ENCODE assay signal across 8 cellular contexts in genomic region chr12:98594050-98594853, GRCh38. TPM values are rescaled to one million over a fixed set of nuclear protein-coding genes. Genes with fewer than 3 reads are reported as not detected.
DNase-seq lines count a peak whose midpoint lies in the region; TF ChIP-seq lines count a peak whose summit lies in the region.

No MANE protein-coding gene starts in this region.

- peaks cover 57% of the 10 kb centered on the region for H3K79me2 ChIP-seq in DOHH2 (ENCODE audit: control insufficient read depth, low read length)

- no peaks in the 10 kb centered on the region for H3K9me3 ChIP-seq in DOHH2 (ENCODE audit: control insufficient read depth, insufficient read depth, low read length)
- no peaks in the 10 kb centered on the region for H3K9me3 ChIP-seq in HEK293 (ENCODE audit: control insufficient read depth, insufficient read depth, low read depth, low read length)
- no peaks in the 10 kb centered on the region for H3K9me3 ChIP-seq in SJCRH30 (replicated peaks)
- H3K9me3 ChIP-seq in subcutaneous abdominal adipose tissue (ENCODE audit: control insufficient read depth in 5 of 5, low read length in 5 of 5): no peaks in the 10 kb centered on the region

- peak overlapping the region; percentile 71 for H3K27ac ChIP-seq in DOHH2 (ENCODE audit: low read depth, low read length)
- H3K27ac ChIP-seq in HEK293 (ENCODE audit: extremely low read depth, low read depth, low read length): peak overlapping the region; percentile 94
- peak overlapping the region; percentile 84 for H3K27ac ChIP-seq in SJCRH30
- H3K27ac ChIP-seq in subcutaneous abdominal adipose tissue (ENCODE audit: low read depth, low read length): peak overlapping the region; percentile 98

- POLR2A ChIA-PET in HEK293 (lab: Yijun Ruan, JAX): interaction anchor here (0.7 to 2.9 kb wide), 22 partner anchors 8 to 176 kb away, joined by 3 to 27 read pairs (median 6); partner anchors contain the start of genes APAF1, IKBIP and TMPO

- peak; percentile 12 to 26 for DNase-seq in SJCRH30
- peak; percentile 15 for DNase-seq in dedifferentiated amniotic fluid mesenchymal stem cell (ENCODE audit: extremely low spot score)
- peak; percentile 32 to 45 for DNase-seq in lung microvascular endothelial cell (ENCODE audit: low read depth in 2 of 2)
- no peak for DNase-seq in activated effector memory CD4-positive, alpha-beta T cell treated with anti-CD3 and anti-CD28 coated beads, Interleukin-2, amount 50 U/mL, for 16 hours
- DNase-seq in HuH-7 (ENCODE audit: low spot score): no peak

- peaks cover 26% of the 10 kb centered on the region for H3K4me1 ChIP-seq in DOHH2 (ENCODE audit: control insufficient read depth, low read length)
- H3K4me1 ChIP-seq in HEK293 (ENCODE audit: control insufficient read depth, insufficient read depth, low read length): peaks cover 6% of the 10 kb centered on the region
- H3K4me1 ChIP-seq in SJCRH30: peaks cover 12% of the 10 kb centered on the region
- peaks cover 0 to 29% (median 25%) of the 10 kb centered on the region in 5 donors for H3K4me1 ChIP-seq in subcutaneous abdominal adipose tissue (ENCODE audit: control insufficient read depth in 5 of 5, insufficient read depth in 5 of 5, low read length in 5 of 5)

- TF ChIP-seq CTCF in DOHH2 (IDR thresholded peaks at IDR 0.05; ENCODE audit: low read depth, low read length, poor library complexity, severe bottlenecking) (no peak), HEK293 (tag by site-specific recombination; IDR thresholded peaks at IDR 0.05) (no peak)

- H3K4me2 ChIP-seq in DOHH2 (ENCODE audit: low read length): peak overlapping the region; percentile 82

- peaks cover 33% of the 10 kb centered on the region for H3F3A ChIP-seq in DOHH2 (ENCODE audit: control insufficient read depth, insufficient read depth)

- CTCF ChIA-PET in HEK293 (lab: Yijun Ruan, JAX): interaction anchor here (0.6 to 3.0 kb wide), 9 partner anchors 17 to 424 kb away, joined by 3 to 18 read pairs (median 3); no protein-coding TSS in a partner anchor

- peak overlapping the region; percentile 97 to 100 (median 99) for H3K9ac ChIP-seq in subcutaneous abdominal adipose tissue (ENCODE audit: low read length in 5 of 5)

- H3K27me3 ChIP-seq in DOHH2 (ENCODE audit: control insufficient read depth, low read length) (no peaks in the 10 kb centered on the region), SJCRH30 (no peaks in the 10 kb centered on the region), subcutaneous abdominal adipose tissue (ENCODE audit: control insufficient read depth in 5 of 5, insufficient read depth in 4 of 5, low read length in 5 of 5) (no peaks in the 10 kb centered on the region)

- H3K4me3 ChIP-seq in DOHH2 (ENCODE audit: low read length): peak overlapping the region; percentile 88
- peak overlapping the region; percentile 95 for H3K4me3 ChIP-seq in HEK293 (ENCODE audit: low read depth, low read length)
- peak overlapping the region; percentile 95 for H3K4me3 ChIP-seq in SJCRH30
- peak overlapping the region; percentile 87 to 98 (median 94) for H3K4me3 ChIP-seq in subcutaneous abdominal adipose tissue (ENCODE audit: low read depth in 1 of 5, low read length in 5 of 5)

- H3K9me2 ChIP-seq in DOHH2 (replicated peaks; ENCODE audit: control insufficient read depth, low read length): no peaks in the 10 kb centered on the region

- peaks cover 34% of the 10 kb centered on the region; the same call in 1 of the 2 replicates for H4K20me1 ChIP-seq in DOHH2 (ENCODE audit: control insufficient read depth, insufficient read depth, low read depth, low read length)

- H3K36me3 ChIP-seq in DOHH2 (ENCODE audit: control insufficient read depth, low read length) (peaks cover 55% of the 10 kb centered on the region), HEK293 (ENCODE audit: control insufficient read depth in 2 of 2, insufficient read depth in 1 of 2, low read length in 2 of 2) (peaks cover 32 to 41% of the 10 kb centered on the region in 2 experiments), SJCRH30 (peaks cover 40% of the 10 kb centered on the region), subcutaneous abdominal adipose tissue (ENCODE audit: control insufficient read depth in 5 of 5, insufficient read depth in 5 of 5, low read length in 5 of 5) (peaks cover 9 to 26% (median 25%) of the 10 kb centered on the region in 5 donors)

TF ChIP-seq in HEK293, 187 proteins besides CTCF, POLR2A, EP300 and RAD21 (continues in another document):
- TF ChIP-seq ZBTB10 (tag by site-specific recombination; IDR thresholded peaks at IDR 0.05): 0 out of 2 replicates have a peak, but pooled peaks have one; percentile 21
- TF ChIP-seq ZBTB26 (tag by site-specific recombination; optimal IDR thresholded peaks at IDR 0.05): peak; percentile 32
- TF ChIP-seq ZNF24 (tag by site-specific recombination; IDR thresholded peaks at IDR 0.05): no peak
- TF ChIP-seq, protein P1, sequence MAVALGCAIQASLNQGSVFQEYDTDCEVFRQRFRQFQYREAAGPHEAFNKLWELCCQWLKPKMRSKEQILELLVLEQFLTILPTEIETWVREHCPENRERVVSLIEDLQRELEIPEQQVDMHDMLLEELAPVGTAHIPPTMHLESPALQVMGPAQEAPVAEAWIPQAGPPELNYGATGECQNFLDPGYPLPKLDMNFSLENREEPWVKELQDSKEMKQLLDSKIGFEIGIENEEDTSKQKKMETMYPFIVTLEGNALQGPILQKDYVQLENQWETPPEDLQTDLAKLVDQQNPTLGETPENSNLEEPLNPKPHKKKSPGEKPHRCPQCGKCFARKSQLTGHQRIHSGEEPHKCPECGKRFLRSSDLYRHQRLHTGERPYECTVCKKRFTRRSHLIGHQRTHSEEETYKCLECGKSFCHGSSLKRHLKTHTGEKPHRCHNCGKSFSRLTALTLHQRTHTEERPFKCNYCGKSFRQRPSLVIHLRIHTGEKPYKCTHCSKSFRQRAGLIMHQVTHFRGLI (tag by site-specific recombination; IDR thresholded peaks at IDR 0.05): no peak; the same call in 1 of the 2 replicates
- TF ChIP-seq KLF17 (tag by site-specific recombination; IDR thresholded peaks at IDR 0.05): 0 out of 2 replicates have a peak, but pooled peaks have one; percentile 38
- no peak for TF ChIP-seq OSR2 (tag by site-specific recombination; IDR thresholded peaks at IDR 0.05)
- no peak for TF ChIP-seq ZNF239 (tag by site-specific recombination; IDR thresholded peaks at IDR 0.05)
- 0 out of 2 replicates have a peak, but pooled peaks have one; percentile 16 for TF ChIP-seq ZSCAN5A (tag by site-specific recombination; IDR thresholded peaks at IDR 0.05)
- no peak for TF ChIP-seq GLI2 (tag by site-specific recombination; IDR thresholded peaks at IDR 0.05; ENCODE audit: borderline replicate concordance, low read depth)
- no peak for TF ChIP-seq GLIS1 (tag by site-specific recombination; IDR thresholded peaks at IDR 0.05)

RNA-seq across cellular contexts. Expression of gene SLC25A3, which starts 0.8 kb away (rescaled TPM):
- 667 and 695 TPM in 2 replicates for total RNA-seq in SJCRH30 (2014; rRNA removed; shearing (Covaris generic))
- total RNA-seq in lung microvascular endothelial cell: 339 and 462 TPM in 2 replicates

RNA-seq across cellular contexts. Expression of gene IKBIP, which starts 50.3 kb away (rescaled TPM):
- 50.6 and 60.5 TPM in 2 replicates for total RNA-seq in SJCRH30 (2014; rRNA removed; shearing (Covaris generic))
- 19.6 and 26.6 TPM in 2 replicates for total RNA-seq in lung microvascular endothelial cell

RNA-seq across cellular contexts. Expression of gene APAF1, which starts 50.8 kb away (rescaled TPM):
- total RNA-seq in SJCRH30 (2014; rRNA removed; shearing (Covaris generic)): 41.2 and 47.4 TPM in 2 replicates
- 19.8 and 23.8 TPM in 2 replicates for total RNA-seq in lung microvascular endothelial cell

Comparison
In these comparisons a context has a peak if more than half of its experiments do, and no peak if none do; other contexts are left out.
1. DNase-seq: peak in SJCRH30 (2 of 2), dedifferentiated amniotic fluid mesenchymal stem cell (single experiment) and lung microvascular endothelial cell (2 of 2); none in activated effector memory CD4-positive, alpha-beta T cell treated with anti-CD3 and anti-CD28 coated beads, Interleukin-2, amount 50 U/mL, for 16 hours (single experiment) and HuH-7 (single experiment).
2. Peak in every context shown above with its lines, with median percentiles within 50 percentile points of each other: H3K27ac ChIP-seq and H3K4me3 ChIP-seq.